ENCODE assay signal across 12 cellular contexts in the genomic region with DNA sequence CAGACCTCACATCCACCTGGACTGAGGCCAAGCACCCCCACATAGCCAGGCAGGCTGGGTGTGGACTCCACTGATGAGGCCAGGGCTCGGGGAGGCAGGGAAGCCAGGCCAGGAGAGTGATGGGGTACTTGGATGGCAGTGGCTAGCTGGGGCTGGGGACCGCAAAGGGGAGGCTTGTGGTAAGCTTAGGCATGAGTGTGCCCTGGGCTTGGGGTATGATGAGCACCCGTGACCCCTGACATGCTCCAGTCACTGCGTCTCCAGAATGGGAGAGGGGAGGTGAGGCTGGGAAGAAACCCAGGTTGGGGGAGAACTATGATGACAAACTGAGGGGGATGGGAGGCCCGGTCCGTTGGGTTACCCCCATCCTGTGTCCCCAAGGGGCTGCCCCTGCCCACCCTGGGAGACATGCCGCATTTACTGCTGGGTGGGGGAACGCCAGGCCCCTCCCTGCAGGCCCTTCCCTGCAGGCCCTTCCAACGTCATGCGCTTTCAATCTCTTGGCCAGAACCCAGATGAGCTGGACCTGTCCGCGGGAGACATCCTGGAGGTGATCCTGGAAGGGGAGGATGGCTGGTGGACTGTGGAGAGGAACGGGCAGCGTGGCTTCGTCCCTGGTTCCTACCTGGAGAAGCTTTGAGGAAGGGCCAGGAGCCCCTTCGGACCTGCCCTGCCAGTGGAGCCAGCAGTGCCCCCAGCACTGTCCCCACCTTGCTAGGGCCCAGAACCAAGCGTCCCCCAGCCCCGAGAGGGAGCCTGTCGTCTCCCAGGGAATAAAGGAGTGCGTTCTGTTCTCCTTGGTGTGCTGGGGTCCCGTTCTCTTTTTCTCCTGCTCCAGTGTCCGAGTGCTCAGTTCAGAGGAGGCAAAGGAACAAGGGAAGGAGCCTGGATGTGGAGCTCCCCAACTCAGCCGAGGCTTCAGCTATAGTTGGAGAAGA. TPM values are rescaled to one million over a fixed set of nuclear protein-coding genes. Genes with fewer than 3 reads are reported as not detected.
DNase-seq lines count a peak whose midpoint lies in the region; ATAC-seq and TF ChIP-seq lines count a peak whose summit lies in the region.
"Had no signal": no experiment of that assay in that cellular context is flagged by ENCODE, and none has a peak within 500 bp of the region (broad histone marks: within the 10 kb centered on the region; RNA-seq: fewer than 3 reads in every experiment).

No MANE protein-coding gene starts in this region.

- H3K27ac ChIP-seq in hepatocyte, result no peak overlapping the region
- peak overlapping the region in 4 of 8 donors; percentile 5 to 48 (median 25) for H3K27ac ChIP-seq in spleen
- H3K27ac ChIP-seq: vagina had no signal

- H3K4me1 Mint-ChIP-seq in activated CD4-positive, alpha-beta T cell treated with anti-CD3 and anti-CD28 coated beads, Interleukin-2, amount 10 ng/mL, durations not matched to agents 7 days and 5 days, result peaks cover 7% of the 10 kb centered on the region
- H3K4me1 Mint-ChIP-seq in activated B cell treated with CpG ODN at 0.5 μM for 24 hours, result peaks cover 13% of the 10 kb centered on the region

- no peaks in the 10 kb centered on the region for H3K27me3 Mint-ChIP-seq in activated CD4-positive, alpha-beta T cell treated with anti-CD3 and anti-CD28 coated beads, Interleukin-2, amount 10 ng/mL, durations not matched to agents 7 days and 5 days
- H3K27me3 Mint-ChIP-seq in activated B cell treated with CpG ODN at 0.5 μM for 24 hours, result no peaks in the 10 kb centered on the region

- H3K27me3 ChIP-seq in hepatocyte (no peaks in the 10 kb centered on the region), spleen (replicated peaks in 1 of 7) (no peaks in the 10 kb centered on the region)
- H3K27me3 ChIP-seq: vagina had no signal

- ATAC-seq in activated B cell treated with CpG ODN at 0.5 μM for 24 hours (ENCODE audit: low read depth) (no peak), GM19328 (IDR thresholded peaks at IDR 0.05; ENCODE audit: unreplicated experiment) (no peak), GM21786 (IDR thresholded peaks at IDR 0.05; ENCODE audit: unreplicated experiment) (no peak)

- H3K36me3 ChIP-seq in hepatocyte (replicated peaks; ENCODE audit: insufficient read depth, low read depth), result no peaks in the 10 kb centered on the region
- H3K36me3 ChIP-seq in spleen, result peaks cover 3 to 67% (median 46%) of the 10 kb centered on the region in 6 donors
- H3K36me3 ChIP-seq: vagina had no signal

- TF ChIP-seq CTCF in activated B cell treated with CpG ODN at 0.5 μM for 24 hours (IDR thresholded peaks at IDR 0.05) (no peak), hepatocyte (IDR thresholded peaks at IDR 0.05; ENCODE audit: poor library complexity) (no peak), spleen (IDR thresholded peaks at IDR 0.05 in 8 of 11, conservative IDR thresholded peaks at IDR 0.05 in 3 of 11) (no peak)

- no peak overlapping the region for H2AFZ ChIP-seq in hepatocyte

- CTCF ChIA-PET in activated CD4-positive, alpha-beta T cell treated with anti-CD3 and anti-CD28 coated beads, Interleukin-2, amount 10 ng/mL, durations not matched to agents 7 days and 5 days (lab: Charles Lee), result interaction anchor here (1.0 to 2.4 kb wide), 2 partner anchors 17 to 63 kb away, joined by 3 to 7 read pairs; no protein-coding TSS in a partner anchor
- CTCF ChIA-PET in activated B cell treated with CpG ODN at 0.5 μM for 24 hours (lab: Charles Lee), result no interaction called here

- TF ChIP-seq POLR2A in spleen (IDR thresholded peaks at IDR 0.05), result no peak

- H4K20me1 ChIP-seq in hepatocyte (ENCODE audit: insufficient read depth, poor library complexity, severe bottlenecking), result no peaks in the 10 kb centered on the region

- no peak overlapping the region for H3K4me3 ChIP-seq in hepatocyte
- H3K4me3 ChIP-seq in spleen, result no peak overlapping the region
- H3K4me3 ChIP-seq: vagina had no signal

- no peaks in the 10 kb centered on the region for H3K9me2 ChIP-seq in hepatocyte (replicated peaks; ENCODE audit: insufficient read depth)

- H3K27ac Mint-ChIP-seq in activated CD4-positive, alpha-beta T cell treated with anti-CD3 and anti-CD28 coated beads, Interleukin-2, amount 10 ng/mL, durations not matched to agents 7 days and 5 days, result peak overlapping the region; percentile 72
- H3K27ac Mint-ChIP-seq in activated B cell treated with CpG ODN at 0.5 μM for 24 hours, result peak overlapping the region; percentile 66

- POLR2A ChIA-PET in activated CD4-positive, alpha-beta T cell treated with anti-CD3 and anti-CD28 coated beads, Interleukin-2, amount 10 ng/mL, durations not matched to agents 7 days and 5 days (lab: Charles Lee), result no interaction called here
- POLR2A ChIA-PET in activated B cell treated with CpG ODN at 0.5 μM for 24 hours (lab: Charles Lee), result no interaction called here

- H3K4me3 Mint-ChIP-seq in activated CD4-positive, alpha-beta T cell treated with anti-CD3 and anti-CD28 coated beads, Interleukin-2, amount 10 ng/mL, durations not matched to agents 7 days and 5 days, result peak overlapping the region; percentile 16
- no peak overlapping the region for H3K4me3 Mint-ChIP-seq in activated B cell treated with CpG ODN at 0.5 μM for 24 hours

- H3K79me2 ChIP-seq in hepatocyte, result no peaks in the 10 kb centered on the region

- intact Hi-C loops in activated B cell treated with CpG ODN at 0.5 μM for 24 hours (cut with micrococcal nuclease), result no loop called here
- intact Hi-C loops in spleen (cut with DNase I; ENCODE audit: low total_unique reads), result no loop called here

- H3K4me1 ChIP-seq in hepatocyte (ENCODE audit: insufficient read depth), result peaks cover 3% of the 10 kb centered on the region
- peaks cover 0 to 30% (median 9%) of the 10 kb centered on the region in 6 donors for H3K4me1 ChIP-seq in spleen

- WGBS in hepatocyte (ENCODE audit: low lambda C conversion rate, missing lambda C conversion rate), result 95% methylated on average over 18 of the region's 23 CpGs
- 92 to 97% (median 94%) methylated on average over 14 to 23 of the region's 23 CpGs for WGBS in spleen, 5 donors

- peaks cover 79% of the 10 kb centered on the region for H3K36me3 Mint-ChIP-seq in activated CD4-positive, alpha-beta T cell treated with anti-CD3 and anti-CD28 coated beads, Interleukin-2, amount 10 ng/mL, durations not matched to agents 7 days and 5 days (ENCODE audit: low read depth)
- H3K36me3 Mint-ChIP-seq in activated B cell treated with CpG ODN at 0.5 μM for 24 hours (ENCODE audit: low read depth), result peaks cover 45% of the 10 kb centered on the region

- peaks cover 9% of the 10 kb centered on the region for H3K9me3 Mint-ChIP-seq in activated CD4-positive, alpha-beta T cell treated with anti-CD3 and anti-CD28 coated beads, Interleukin-2, amount 10 ng/mL, durations not matched to agents 7 days and 5 days
- H3K9me3 Mint-ChIP-seq in activated B cell treated with CpG ODN at 0.5 μM for 24 hours, result no peaks in the 10 kb centered on the region

- H3K4me2 ChIP-seq in hepatocyte, result no peak overlapping the region

- H3K9me3 ChIP-seq in hepatocyte (ENCODE audit: low read depth) (no peaks in the 10 kb centered on the region), spleen (no peaks in the 10 kb centered on the region)
- H3K9me3 ChIP-seq: vagina had no signal

- DNase-seq in activated CD4-positive, alpha-beta T cell treated with anti-CD3 and anti-CD28 coated beads, Interleukin-2, amount 10 ng/mL, durations not matched to agents 7 days and 5 days, result no peak
- DNase-seq in activated CD4-positive, alpha-beta T cell treated with anti-CD3 and anti-CD28 coated beads for 1 hour, result no peak
- peak; percentile 12 for DNase-seq in activated B cell treated with CpG ODN at 0.5 μM for 24 hours
- DNase-seq in hepatocyte (ENCODE audit: low spot score), result peak; percentile 5
- DNase-seq in spleen, result peak; percentile 72
- DNase-seq in NCI-H1930 (lab: John Stamatoyannopoulos, UW), result no peak
- DNase-seq: ACHN, NCI-H2081 treated with DMSO at 0.1 percent for 48 hours had no signal

RNA-seq across cellular contexts. Expression of gene TSPAN3, which starts 34.1 kb away (rescaled TPM):
- 10 to 100 TPM; 14.5 to 16.7 TPM for total RNA-seq in activated CD4-positive, alpha-beta T cell treated with anti-CD3 and anti-CD28 coated beads, Interleukin-2, amount 10 ng/mL, durations not matched to agents 7 days and 5 days
- total RNA-seq in activated B cell treated with CpG ODN at 0.5 μM for 24 hours, result 104 and 113 TPM in 2 replicates
- total RNA-seq in hepatocyte, result 514 and 616 TPM in 2 replicates
- 497 and 540 TPM in 2 replicates for polyA plus RNA-seq in hepatocyte
- 100 to 1,000 TPM in 6 of 7 donors, 10 to 100 TPM in 1; 98.5 to 276 (median 124) TPM for total RNA-seq in spleen
- polyA plus RNA-seq in spleen, result 100 to 1,000 TPM; 117 to 160 (median 158) TPM

RNA-seq across cellular contexts. Expression of gene PSTPIP1, which starts 41.9 kb away (rescaled TPM):
- total RNA-seq in activated CD4-positive, alpha-beta T cell treated with anti-CD3 and anti-CD28 coated beads, Interleukin-2, amount 10 ng/mL, durations not matched to agents 7 days and 5 days, result 100 to 1,000 TPM; 135 to 176 TPM
- total RNA-seq in activated B cell treated with CpG ODN at 0.5 μM for 24 hours (33.7 and 42.7 TPM in 2 replicates), hepatocyte (not detected in 2 replicates), spleen (100 to 1,000 TPM in 1 of 7 donors, 10 to 100 TPM in 6; 62.0 to 130 (median 82.6) TPM)
- polyA plus RNA-seq in hepatocyte (0.69 TPM in 1 of 2 replicates, not detected in the other), spleen (100 to 1,000 TPM in 2 of 3 donors, 10 to 100 TPM in 1; 31.1 to 150 (median 115) TPM)
- total RNA-seq: myocyte had no signal

Comparison
In these comparisons a context has a peak if more than half of its experiments do, and no peak if none do; other contexts are left out.
1. DNase-seq: peak in activated B cell treated with CpG ODN at 0.5 μM for 24 hours (single experiment), hepatocyte (single experiment) and spleen (single experiment); none in activated CD4-positive, alpha-beta T cell treated with anti-CD3 and anti-CD28 coated beads, Interleukin-2, amount 10 ng/mL, durations not matched to agents 7 days and 5 days (single experiment), activated CD4-positive, alpha-beta T cell treated with anti-CD3 and anti-CD28 coated beads for 1 hour (single experiment) and NCI-H1930 (0 of 2).
2. RNA of gene PSTPIP1, which starts 41.9 kb away (total RNA-seq): 135 to 176 TPM in activated CD4-positive, alpha-beta T cell treated with anti-CD3 and anti-CD28 coated beads, Interleukin-2, amount 10 ng/mL, durations not matched to agents 7 days and 5 days, 62.0 to 130 TPM in spleen and 33.7 to 42.7 TPM in activated B cell treated with CpG ODN at 0.5 μM for 24 hours; not detected in hepatocyte; every median in the first group is over 10 times any median in the second.